In the genomic region with DNA sequence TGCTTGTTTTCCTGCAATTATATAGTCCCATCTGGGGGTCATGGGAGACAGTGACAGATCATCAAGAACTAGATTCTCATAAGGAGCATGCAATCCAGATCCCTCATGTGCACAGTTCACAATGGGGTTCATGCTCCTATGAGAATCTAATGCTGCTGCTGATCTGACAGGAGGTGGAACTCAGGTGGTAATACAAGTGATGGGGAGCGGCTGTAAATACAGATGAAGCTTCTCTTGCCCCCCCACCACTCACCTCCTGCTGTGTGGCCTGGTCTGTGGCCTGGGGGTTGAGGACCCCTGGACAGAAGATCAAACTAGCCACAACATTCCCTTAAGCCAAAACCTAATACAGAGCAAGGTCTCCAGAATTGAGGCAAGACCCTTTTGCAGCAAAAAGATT, we compare ENCODE assay signal across 28 cellular contexts.
"Had no signal": no experiment of that assay in that cellular context is flagged by ENCODE, and none has a peak within 500 bp of the region (broad histone marks: within the 10 kb centered on the region; RNA-seq: fewer than 3 reads in every experiment).

No MANE protein-coding gene starts in this region.

- H3K36me3 Mint-ChIP-seq: stimulated activated effector memory CD8-positive, alpha-beta T cell treated with anti-CD3 and anti-CD28 coated beads, Interleukin-12 subunit alpha, Interleukin-12 subunit beta, amount 100 ng/mL, for 72 hours; stimulated activated memory B cell treated with anti-CD40 and anti-IgM and Interleukin-4, amounts not matched to agents 10 μg/mL and 1 μg/mL and 100 μg/mL, for 72 hours; stimulated activated naive B cell treated with anti-CD40 and anti-IgM and Interleukin-4, amounts not matched to agents 10 μg/mL and 1 μg/mL and 100 μg/mL, for 72 hours; type B pancreatic cell had no signal

- H3K4me1 Mint-ChIP-seq: stimulated activated effector memory CD8-positive, alpha-beta T cell treated with anti-CD3 and anti-CD28 coated beads, Interleukin-12 subunit alpha, Interleukin-12 subunit beta, amount 100 ng/mL, for 72 hours; stimulated activated naive CD8-positive, alpha-beta T cell treated with anti-CD3 and anti-CD28 coated beads, Interleukin-15, amount 100 ng/mL, for 72 hours had no signal

- H3K27ac Mint-ChIP-seq: stimulated activated effector memory CD8-positive, alpha-beta T cell treated with anti-CD3 and anti-CD28 coated beads, Interleukin-12 subunit alpha, Interleukin-12 subunit beta, amount 100 ng/mL, for 72 hours; stimulated activated memory B cell treated with anti-CD40 and anti-IgM and Interleukin-4, amounts not matched to agents 10 μg/mL and 1 μg/mL and 100 μg/mL, for 72 hours; stimulated activated naive B cell treated with anti-CD40 and anti-IgM and Interleukin-4, amounts not matched to agents 10 μg/mL and 1 μg/mL and 100 μg/mL, for 72 hours; stimulated activated naive CD8-positive, alpha-beta T cell treated with anti-CD3 and anti-CD28 coated beads, Interleukin-15, amount 100 ng/mL, for 72 hours; stimulated activated naive CD8-positive, alpha-beta T cell treated with anti-CD3 and anti-CD28 coated beads, Interleukin-15, Interleukin-2, amounts not matched to agents 100 ng/mL and 50 ng/mL, for 24 hours; type B pancreatic cell had no signal

- H3K4me1 ChIP-seq: stomach, suprapubic skin, tibial artery, tibial nerve, transverse colon, upper lobe of left lung, upper lobe of right lung, uterus, vagina had no signal

- H3K27me3 Mint-ChIP-seq: type B pancreatic cell had no signal

- H3K27me3 ChIP-seq: stomach, testis, thyroid gland, tibial nerve, transverse colon, upper lobe of left lung, upper lobe of right lung, uterus, vagina had no signal

- DNase-seq: stimulated activated CD4-positive, alpha-beta T cell treated with anti-CD3 and anti-CD28 coated beads, Interleukin-2, amount 100 ng/mL, for 48 hours; stimulated activated CD4-positive, alpha-beta T cell treated with anti-CD3 and anti-CD28 coated beads, Interleukin-4, amount 100 ng/mL, for 1 hour; stimulated activated CD4-positive, alpha-beta T cell treated with anti-CD3 and anti-CD28 coated beads, Interleukin-4, amount 100 ng/mL, for 24 hours; stimulated activated CD4-positive, alpha-beta T cell treated with anti-CD3 and anti-CD28 coated beads, Interleukin-4, amount 100 ng/mL, for 4 hours; stimulated activated CD8-positive, alpha-beta memory T cell treated with anti-CD3 and anti-CD28 coated beads, Interleukin-4, amount 100 ng/mL, for 48 hours; stimulated activated naive B cell treated with anti-CD40 and anti-IgM and Interleukin-4, amounts not matched to agents 10 μg/mL and 1 μg/mL and 100 μg/mL, for 72 hours; stimulated activated naive CD4-positive, alpha-beta T cell; stimulated activated naive CD4-positive, alpha-beta T cell treated with Interleukin-2 at 50 U/mL for 16 hours; stimulated activated naive CD8-positive, alpha-beta T cell treated with anti-CD3 and anti-CD28 coated beads, Interleukin-15, amount 100 ng/mL, for 72 hours; stimulated activated naive CD8-positive, alpha-beta T cell treated with anti-CD3 and anti-CD28 coated beads, Interleukin-15, Interleukin-2, amounts not matched to agents 100 U/mL and 50 U/mL, for 24 hours; stomach; substantia nigra; testis; thyroid gland; tibial artery; transverse colon; trophoblast cell; upper lobe of left lung; upper lobe of right lung; uterus had no signal

- H3K9me3 ChIP-seq: stomach, suprapubic skin, testis, thoracic aorta, thyroid gland, tibial artery, tibial nerve, transverse colon, upper lobe of left lung, upper lobe of right lung, uterus, vagina had no signal

- ATAC-seq: stimulated activated effector memory CD8-positive, alpha-beta T cell treated with anti-CD3 and anti-CD28 coated beads, Interleukin-12 subunit alpha, Interleukin-12 subunit beta, amount 100 ng/mL, for 72 hours; stimulated activated memory B cell treated with anti-CD40 and anti-IgM and Interleukin-4, amounts not matched to agents 10 μg/mL and 1 μg/mL and 100 μg/mL, for 72 hours; stimulated activated naive B cell treated with anti-CD40 and anti-IgM and Interleukin-4, amounts not matched to agents 10 μg/mL and 1 μg/mL and 100 μg/mL, for 72 hours; stimulated activated naive CD8-positive, alpha-beta T cell treated with anti-CD3 and anti-CD28 coated beads, Interleukin-15, amount 100 ng/mL, for 72 hours; stimulated activated naive CD8-positive, alpha-beta T cell treated with anti-CD3 and anti-CD28 coated beads, Interleukin-15, Interleukin-2, amounts not matched to agents 100 U/mL and 50 U/mL, for 24 hours; upper lobe of right lung had no signal

- H3K9me3 Mint-ChIP-seq: stimulated activated effector memory CD8-positive, alpha-beta T cell treated with anti-CD3 and anti-CD28 coated beads, Interleukin-12 subunit alpha, Interleukin-12 subunit beta, amount 100 ng/mL, for 72 hours; stimulated activated memory B cell treated with anti-CD40 and anti-IgM and Interleukin-4, amounts not matched to agents 10 μg/mL and 1 μg/mL and 100 μg/mL, for 72 hours; stimulated activated naive B cell treated with anti-CD40 and anti-IgM and Interleukin-4, amounts not matched to agents 10 μg/mL and 1 μg/mL and 100 μg/mL, for 72 hours; stimulated activated naive CD8-positive, alpha-beta T cell treated with anti-CD3 and anti-CD28 coated beads, Interleukin-15, amount 100 ng/mL, for 72 hours; stimulated activated naive CD8-positive, alpha-beta T cell treated with anti-CD3 and anti-CD28 coated beads, Interleukin-15, Interleukin-2, amounts not matched to agents 100 ng/mL and 50 ng/mL, for 24 hours; type B pancreatic cell had no signal

- H3K36me3 ChIP-seq: stomach, suprapubic skin, thoracic aorta, thyroid gland, tibial artery, tibial nerve, transverse colon, upper lobe of left lung, upper lobe of right lung, uterus, vagina had no signal

- H3K27ac ChIP-seq: stomach, suprapubic skin, testis, thoracic aorta, thyroid gland, tibial artery, tibial nerve, transverse colon, upper lobe of left lung, upper lobe of right lung, uterus, vagina had no signal

- H3K4me3 Mint-ChIP-seq: stimulated activated effector memory CD8-positive, alpha-beta T cell treated with anti-CD3 and anti-CD28 coated beads, Interleukin-12 subunit alpha, Interleukin-12 subunit beta, amount 100 ng/mL, for 72 hours; stimulated activated memory B cell treated with anti-CD40 and anti-IgM and Interleukin-4, amounts not matched to agents 10 μg/mL and 1 μg/mL and 100 μg/mL, for 72 hours; stimulated activated naive B cell treated with anti-CD40 and anti-IgM and Interleukin-4, amounts not matched to agents 10 μg/mL and 1 μg/mL and 100 μg/mL, for 72 hours; stimulated activated naive CD8-positive, alpha-beta T cell treated with anti-CD3 and anti-CD28 coated beads, Interleukin-15, amount 100 ng/mL, for 72 hours; stimulated activated naive CD8-positive, alpha-beta T cell treated with anti-CD3 and anti-CD28 coated beads, Interleukin-15, Interleukin-2, amounts not matched to agents 100 ng/mL and 50 ng/mL, for 24 hours; type B pancreatic cell had no signal

- H3K4me3 ChIP-seq: stomach, suprapubic skin, testis, thoracic aorta, thyroid gland, tibial artery, tibial nerve, transverse colon, upper lobe of left lung, upper lobe of right lung, uterus, vagina had no signal
